28 cellular contexts compared by ENCODE assay signal in genomic region chr6:121064345-121064744, GRCh38.
"Had no signal": no experiment of that assay in that cellular context is flagged by ENCODE, and none has a peak within 500 bp of the region (broad histone marks: within the 10 kb centered on the region; RNA-seq: fewer than 3 reads in every experiment).

No MANE protein-coding gene starts in this region.

- H3K9me3 ChIP-seq: colonic mucosa, gastrocnemius medialis had no signal

- H3K27ac ChIP-seq: colonic mucosa, coronary artery, dorsolateral prefrontal cortex, epithelial cell of prostate, esophagus muscularis mucosa, esophagus squamous epithelium, foreskin keratinocyte, gastrocnemius medialis, gastroesophageal sphincter, heart left ventricle, heart right ventricle had no signal

- DNase-seq: colonic mucosa; cortex of kidney; dermis blood vessel endothelial cell; dorsolateral prefrontal cortex; effector CD4-positive, alpha-beta T cell; effector CD8-positive, alpha-beta T cell; effector memory CD4-positive, alpha-beta T cell; effector memory CD8-positive, alpha-beta T cell; endodermal cell; erythroblast; esophagus squamous epithelium; foreskin fibroblast; foreskin keratinocyte; foreskin melanocyte; gastrocnemius medialis; glutamatergic neuron; head of caudate nucleus; heart left ventricle; heart right ventricle had no signal

- H3K4me1 ChIP-seq: colonic mucosa, esophagus muscularis mucosa, esophagus squamous epithelium, foreskin keratinocyte, gastrocnemius medialis, gastroesophageal sphincter, heart left ventricle, heart right ventricle had no signal

- FAIRE-seq: colon, endometrium, endothelial cell of umbilical vein, frontal cortex had no signal

- ATAC-seq: effector memory CD8-positive, alpha-beta T cell; esophagus mucosa; foreskin keratinocyte; gastrocnemius medialis; gastroesophageal sphincter; heart left ventricle; heart right ventricle had no signal

- H3K4me3 ChIP-seq: colonic mucosa, coronary artery, dorsolateral prefrontal cortex, esophagus muscularis mucosa, esophagus squamous epithelium, gastrocnemius medialis, gastroesophageal sphincter, heart left ventricle, heart right ventricle had no signal

- H3K27me3 ChIP-seq: colonic mucosa, dorsolateral prefrontal cortex, esophagus muscularis mucosa, esophagus squamous epithelium, foreskin keratinocyte, gastrocnemius medialis, gastroesophageal sphincter, heart left ventricle, heart right ventricle had no signal

- H3K36me3 ChIP-seq: colonic mucosa, esophagus muscularis mucosa, esophagus squamous epithelium, gastrocnemius medialis, gastroesophageal sphincter, heart left ventricle, heart right ventricle had no signal
